Comparison of ENCODE assay signal across 9 cellular contexts in genomic region chrX:56994375-56995270, GRCh38. TPM values are rescaled to one million over a fixed set of nuclear protein-coding genes. Genes with fewer than 3 reads are reported as not detected.
A peak's percentile ranks its signal among the peaks of the same experiment; 100 is the strongest.
DNase-seq lines count a peak whose midpoint lies in the region; ATAC-seq and TF ChIP-seq lines count a peak whose summit lies in the region.
"Had no signal": no experiment of that assay in that cellular context is flagged by ENCODE, and none has a peak within 500 bp of the region (broad histone marks: within the 10 kb centered on the region; RNA-seq: fewer than 3 reads in every experiment).

No MANE protein-coding gene starts in this region.

- POLR2A ChIA-PET in activated B cell treated with CpG ODN at 0.5 μM for 24 hours (lab: Charles Lee), result interaction anchor here (0.7 to 2.0 kb wide), 5 partner anchors 8 to 266 kb away, joined by 3 to 9 read pairs (median 3); partner anchors contain the start of gene SPIN2B

- peak overlapping the region; percentile 72 for H3K4me3 ChIP-seq in cardiac muscle cell

- H3K36me3 ChIP-seq in cardiac muscle cell, result no peaks in the 10 kb centered on the region

- H3K4me1 Mint-ChIP-seq in activated CD4-positive, alpha-beta T cell treated with anti-CD3 and anti-CD28 coated beads, Interleukin-2, amount 10 ng/mL, durations not matched to agents 24 days and 14 days, result peaks cover 25% of the 10 kb centered on the region
- peaks cover 31% of the 10 kb centered on the region for H3K4me1 Mint-ChIP-seq in activated B cell treated with CpG ODN at 0.5 μM for 24 hours

- H3K27me3 Mint-ChIP-seq in activated CD4-positive, alpha-beta T cell treated with anti-CD3 and anti-CD28 coated beads, Interleukin-2, amount 10 ng/mL, durations not matched to agents 24 days and 14 days, result no peaks in the 10 kb centered on the region
- no peaks in the 10 kb centered on the region for H3K27me3 Mint-ChIP-seq in activated B cell treated with CpG ODN at 0.5 μM for 24 hours

- DNase-seq in activated CD4-positive, alpha-beta T cell treated with anti-CD3 and anti-CD28 coated beads, Interleukin-2, amount 10 ng/mL, durations not matched to agents 24 days and 14 days, result no peak
- DNase-seq in activated CD4-positive, alpha-beta T cell treated with anti-CD3 and anti-CD28 coated beads, Interleukin-2, amount 50 U/mL, for 48 hours, result no peak
- DNase-seq in activated B cell treated with CpG ODN at 0.5 μM for 24 hours (no peak), cardiac muscle cell (ENCODE audit: low read depth in 1 of 2, low spot score in 1 of 2) (peak in 1 of 2 donors; percentile 1), putamen (ENCODE audit: low spot score) (peak; percentile 2), MV-4-11 (lab: John Stamatoyannopoulos, UW) (no peak)

- peak overlapping the region; percentile 91 for H3K27ac Mint-ChIP-seq in activated CD4-positive, alpha-beta T cell treated with anti-CD3 and anti-CD28 coated beads, Interleukin-2, amount 10 ng/mL, durations not matched to agents 24 days and 14 days
- peak overlapping the region; percentile 88 for H3K27ac Mint-ChIP-seq in activated B cell treated with CpG ODN at 0.5 μM for 24 hours

- no peaks in the 10 kb centered on the region for H3K4me1 ChIP-seq in cardiac muscle cell (ENCODE audit: low read depth)

- peak overlapping the region; percentile 55 for H3K27ac ChIP-seq in cardiac muscle cell

- intact Hi-C loops in activated CD4-positive, alpha-beta T cell treated with anti-CD3 and anti-CD28 coated beads, Interleukin-2, amount 10 ng/mL, durations not matched to agents 24 days and 14 days (cut with micrococcal nuclease), result loop anchor here (2.0 to 10.0 kb wide), 4 partner anchors 126 to 430 kb away; partner anchors contain the start of genes SPIN2B and UBQLN2
- intact Hi-C loops in activated B cell treated with CpG ODN at 0.5 μM for 24 hours (cut with micrococcal nuclease), result loop anchor here (10.0 kb wide), 1 partner anchor 600 kb away; the partner anchor contains the start of gene ZXDB

- peaks cover 12% of the 10 kb centered on the region for H3K36me3 Mint-ChIP-seq in activated CD4-positive, alpha-beta T cell treated with anti-CD3 and anti-CD28 coated beads, Interleukin-2, amount 10 ng/mL, durations not matched to agents 24 days and 14 days (ENCODE audit: low read depth)
- H3K36me3 Mint-ChIP-seq in activated B cell treated with CpG ODN at 0.5 μM for 24 hours (ENCODE audit: low read depth), result peaks cover 10% of the 10 kb centered on the region

- peak overlapping the region; percentile 87 for H3K4me3 Mint-ChIP-seq in activated CD4-positive, alpha-beta T cell treated with anti-CD3 and anti-CD28 coated beads, Interleukin-2, amount 10 ng/mL, durations not matched to agents 24 days and 14 days
- H3K4me3 Mint-ChIP-seq in activated B cell treated with CpG ODN at 0.5 μM for 24 hours, result peak overlapping the region; percentile 91

- no peaks in the 10 kb centered on the region for H3K9me3 ChIP-seq in cardiac muscle cell (ENCODE audit: low read depth)

- ATAC-seq in activated B cell treated with CpG ODN at 0.5 μM for 24 hours (ENCODE audit: low read depth) (peak; percentile 8), HG03139 (IDR thresholded peaks at IDR 0.05; ENCODE audit: unreplicated experiment) (no peak), GM21786 (IDR thresholded peaks at IDR 0.05; ENCODE audit: unreplicated experiment) (no peak)

- H3K27me3 ChIP-seq in cardiac muscle cell, result no peaks in the 10 kb centered on the region

- CTCF ChIA-PET in activated B cell treated with CpG ODN at 0.5 μM for 24 hours (lab: Charles Lee), result interaction anchor here (2.4 kb wide), 1 partner anchor 16 kb away, joined by 7 read pairs; no protein-coding TSS in a partner anchor

- no peaks in the 10 kb centered on the region for H3K9me3 Mint-ChIP-seq in activated CD4-positive, alpha-beta T cell treated with anti-CD3 and anti-CD28 coated beads, Interleukin-2, amount 10 ng/mL, durations not matched to agents 24 days and 14 days
- no peaks in the 10 kb centered on the region for H3K9me3 Mint-ChIP-seq in activated B cell treated with CpG ODN at 0.5 μM for 24 hours
- H3K9me3 Mint-ChIP-seq: activated naive CD4-positive, alpha-beta T cell treated with anti-CD3 and anti-CD28 coated beads, Interleukin-2, amount 50 U/mL, for 72 hours had no signal

- TF ChIP-seq CTCF in activated B cell treated with CpG ODN at 0.5 μM for 24 hours (IDR thresholded peaks at IDR 0.05) (no peak), cardiac muscle cell (IDR thresholded peaks at IDR 0.05; ENCODE audit: low read depth, low read length) (no peak)

RNA-seq across cellular contexts. Expression of gene SPIN3, which starts 0.7 kb away (rescaled TPM):
- 9.3 and 9.5 TPM in 2 replicates for total RNA-seq in activated CD4-positive, alpha-beta T cell treated with anti-CD3 and anti-CD28 coated beads, Interleukin-2, amount 10 ng/mL, durations not matched to agents 24 days and 14 days
- 17.5 and 19.2 TPM in 2 replicates for total RNA-seq in activated B cell treated with CpG ODN at 0.5 μM for 24 hours
- 15.4 and 16.6 TPM in 2 replicates for total RNA-seq in cardiac muscle cell
- 19.8 and 22.2 TPM in 2 replicates for polyA plus RNA-seq in cardiac muscle cell
